11 cellular contexts compared by ENCODE assay signal in the genomic region with DNA sequence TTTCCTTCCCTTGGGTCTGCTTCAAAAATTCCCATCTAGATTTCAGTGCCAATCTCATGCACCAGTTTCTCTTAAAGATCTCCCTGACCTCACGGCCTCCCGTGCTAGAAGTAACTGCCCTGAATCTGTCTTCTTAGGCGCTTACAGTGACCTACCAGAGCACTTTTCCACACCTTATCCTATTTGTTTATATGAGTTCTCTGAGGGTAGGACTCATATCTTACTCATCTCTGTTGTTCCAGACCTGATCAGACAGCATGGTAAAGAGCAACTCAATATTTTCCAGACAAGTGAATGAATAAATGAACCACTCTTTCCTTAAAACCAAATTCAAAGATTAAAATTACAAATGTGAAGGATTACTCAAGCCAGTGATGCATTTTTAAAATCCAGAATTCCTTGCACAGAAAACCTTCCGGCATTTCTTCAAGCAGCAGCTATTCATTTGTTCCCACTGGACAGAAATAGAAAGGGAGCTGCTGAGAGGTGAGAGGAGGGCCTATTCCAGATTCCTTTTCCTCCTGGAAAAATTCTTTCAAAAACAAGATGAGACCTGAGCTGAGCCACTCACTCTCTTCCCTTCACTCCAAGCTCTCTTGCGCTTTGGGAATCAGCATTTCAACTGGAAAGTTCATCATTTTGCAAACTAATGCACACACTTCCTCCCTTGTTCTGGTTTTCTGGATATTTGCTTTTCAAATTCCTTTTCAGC.
A peak's percentile ranks its signal among the peaks of the same experiment; 100 is the strongest.
DNase-seq lines count a peak whose midpoint lies in the region; ATAC-seq and TF ChIP-seq lines count a peak whose summit lies in the region.
"Had no signal": no experiment of that assay in that cellular context is flagged by ENCODE, and none has a peak within 500 bp of the region (broad histone marks: within the 10 kb centered on the region; RNA-seq: fewer than 3 reads in every experiment).

No MANE protein-coding gene starts in this region.

- H3K4me1 Mint-ChIP-seq in CD14-positive monocyte (peaks cover 79% of the 10 kb centered on the region), chondrocyte (ENCODE audit: low read depth) (peaks cover 16% of the 10 kb centered on the region), neural progenitor cell (peaks cover 27% of the 10 kb centered on the region)

- no peaks in the 10 kb centered on the region for H4K20me1 ChIP-seq in neural progenitor cell (ENCODE audit: low read depth)

- H3K27me3 ChIP-seq in neural progenitor cell = no peaks in the 10 kb centered on the region
- H3K27me3 ChIP-seq: foreskin keratinocyte, pancreas had no signal

- H3F3A ChIP-seq in neural progenitor cell (ENCODE audit: low read depth) = no peaks in the 10 kb centered on the region

- peak overlapping the region; percentile 19 to 89 (median 65) for H3K27ac Mint-ChIP-seq in CD14-positive monocyte
- peak overlapping the region; percentile 76 for H3K27ac Mint-ChIP-seq in chondrocyte (ENCODE audit: unreplicated experiment)
- peak overlapping the region; percentile 74 for H3K27ac Mint-ChIP-seq in neural progenitor cell

- no peak overlapping the region for H3K4me3 ChIP-seq in neural progenitor cell
- H3K4me3 ChIP-seq: pancreas had no signal

- H3K36me3 Mint-ChIP-seq in CD14-positive monocyte = peaks cover 0 to 5% of the 10 kb centered on the region in 2 donors
- H3K36me3 Mint-ChIP-seq in chondrocyte (ENCODE audit: low read depth) = no peaks in the 10 kb centered on the region
- peaks cover 2% of the 10 kb centered on the region for H3K36me3 Mint-ChIP-seq in neural progenitor cell

- H3K9me3 ChIP-seq in KOPT-K1 (ENCODE audit: insufficient read depth, low read length, poor library complexity, severe bottlenecking) = no peaks in the 10 kb centered on the region
- H3K9me3 ChIP-seq in neural progenitor cell (ENCODE audit: low read depth) = no peaks in the 10 kb centered on the region
- H3K9me3 ChIP-seq: pancreas had no signal

- H3K4me2 ChIP-seq in neural progenitor cell = no peak overlapping the region

- TF ChIP-seq CTCF in CD14-positive monocyte (IDR thresholded peaks at IDR 0.05) (no peak), chondrocyte (IDR thresholded peaks at IDR 0.05) (no peak), neural progenitor cell (IDR thresholded peaks at IDR 0.05) (no peak)

- no peak overlapping the region for H2AFZ ChIP-seq in neural progenitor cell (replicated peaks)

- ATAC-seq in GM19035 (IDR thresholded peaks at IDR 0.05; ENCODE audit: unreplicated experiment) = no peak
- no peak for ATAC-seq in HG02623 (IDR thresholded peaks at IDR 0.05; ENCODE audit: unreplicated experiment)
- ATAC-seq: foreskin keratinocyte had no signal

- intact Hi-C loops in CD14-positive monocyte (cut with micrococcal nuclease) = loop anchor here in 1 of 2 donors (1.0 to 5.0 kb wide), 3 partner anchors 42 to 117 kb away; a partner anchor contains a TSS

- H3K9me3 Mint-ChIP-seq in CD14-positive monocyte (peaks cover 0 to 5% (median 0%) of the 10 kb centered on the region in 7 donors), chondrocyte (ENCODE audit: low read depth) (no peaks in the 10 kb centered on the region), neural progenitor cell (no peaks in the 10 kb centered on the region)

- no peak overlapping the region for H3K9ac ChIP-seq in neural progenitor cell

- no peak for DNase-seq in CD14-positive monocyte (ENCODE audit: low spot score)
- DNase-seq in chondrocyte (ENCODE audit: low spot score) = no peak
- DNase-seq in neural progenitor cell (ENCODE audit: low spot score) = no peak
- no peak for DNase-seq in NCI-H524 treated with DMSO at 0.1 percent for 48 hours (lab: John Stamatoyannopoulos, UW)
- DNase-seq in cerebellar nuclear complex (lab: John Stamatoyannopoulos, UW) = no peak
- DNase-seq: foreskin keratinocyte, NCI-H1092 treated with DMSO at 0.1 percent for 48 hours had no signal

- peak overlapping the region; percentile 84 to 92 for H3K4me3 Mint-ChIP-seq in CD14-positive monocyte
- H3K4me3 Mint-ChIP-seq in chondrocyte (ENCODE audit: unreplicated experiment) = no peak overlapping the region
- no peak overlapping the region for H3K4me3 Mint-ChIP-seq in neural progenitor cell

- H3K27me3 Mint-ChIP-seq in CD14-positive monocyte (ENCODE audit: low read depth in 3 of 3) = peaks cover 0 to 4% (median 0%) of the 10 kb centered on the region in 3 donors
- H3K27me3 Mint-ChIP-seq in chondrocyte (ENCODE audit: low read depth) = peaks cover 2% of the 10 kb centered on the region
- peaks cover 2% of the 10 kb centered on the region for H3K27me3 Mint-ChIP-seq in neural progenitor cell (ENCODE audit: insufficient read depth, low read depth)

- peak overlapping the region; percentile 78 for H3K27ac ChIP-seq in KOPT-K1 (ENCODE audit: low read depth, low read length, poor library complexity, severe bottlenecking)
- H3K27ac ChIP-seq in neural progenitor cell = no peak overlapping the region
- H3K27ac ChIP-seq: foreskin keratinocyte had no signal

- no peaks in the 10 kb centered on the region for H3K79me2 ChIP-seq in neural progenitor cell (ENCODE audit: low read depth)

- peaks cover 21% of the 10 kb centered on the region for H3K4me1 ChIP-seq in neural progenitor cell
- H3K4me1 ChIP-seq: foreskin keratinocyte, pancreas had no signal

- H3K36me3 ChIP-seq in KOPT-K1 (ENCODE audit: insufficient read depth, low read length) = no peaks in the 10 kb centered on the region; the same call in 1 of the 2 replicates
- H3K36me3 ChIP-seq in neural progenitor cell = no peaks in the 10 kb centered on the region
- H3K36me3 ChIP-seq: pancreas had no signal

Comparison
In these comparisons a context has a peak if more than half of its experiments do, and no peak if none do; other contexts are left out.
1. H3K4me3 Mint-ChIP-seq: peak in CD14-positive monocyte (2 of 2); none in chondrocyte (single experiment) and neural progenitor cell (single experiment).
2. Peak in every context shown above with its lines, with median percentiles within 50 percentile points of each other: H3K27ac Mint-ChIP-seq.